In genomic region chr5:149834246-149834855, GRCh38 we compare ENCODE assay signal across 8 cellular contexts.
DNase-seq lines count a peak whose midpoint lies in the region; ATAC-seq and TF ChIP-seq lines count a peak whose summit lies in the region.

No MANE protein-coding gene starts in this region.

- CTCF ChIA-PET in BJ (lab: Yijun Ruan, JAX), result interaction anchor here (0.6 to 18.7 kb wide), 43 partner anchors 8 to 602 kb away, joined by 3 to 363 read pairs (median 4); partner anchors contain the start of gene SLC26A2

- TF ChIP-seq CTCF in BJ (IDR thresholded peaks at IDR 0.05; ENCODE audit: insufficient read depth, low read depth, low read length), result peak; percentile 83

- POLR2A ChIA-PET in BJ (lab: Charles Lee), result interaction anchor here (0.6 kb wide), 1 partner anchor 380 kb away, joined by 3 read pairs; no protein-coding TSS in a partner anchor

- peak; percentile 41 for DNase-seq in BJ (ENCODE audit: low read depth)
- peak; percentile 26 for DNase-seq in GM19240 (ENCODE audit: insufficient read length, low spot score)
- peak; percentile 78 for DNase-seq in NCI-H345 (lab: John Stamatoyannopoulos, UW)
- DNase-seq in activated CD4-positive, CD25-positive, alpha-beta regulatory T cell (lab: John Stamatoyannopoulos, UW), result peak in 3 of 4 experiments; percentile 8 to 19 (median 11)
- peak; percentile 37 for DNase-seq in effector CD4-positive, alpha-beta T cell
- DNase-seq in medulla oblongata (ENCODE audit: extremely low spot score), result peak; percentile 79

- no peak for ATAC-seq in GM21423 (IDR thresholded peaks at IDR 0.05; ENCODE audit: unreplicated experiment)

- H3K36me3 Mint-ChIP-seq in stimulated activated naive CD8-positive, alpha-beta T cell treated with anti-CD3 and anti-CD28 coated beads, Interleukin-15, Interleukin-2, amounts not matched to agents 100 ng/mL and 50 ng/mL, for 24 hours (ENCODE audit: low read depth), result peaks cover 22% of the 10 kb centered on the region

- no peak overlapping the region for H3K4me3 Mint-ChIP-seq in stimulated activated naive CD8-positive, alpha-beta T cell treated with anti-CD3 and anti-CD28 coated beads, Interleukin-15, Interleukin-2, amounts not matched to agents 100 ng/mL and 50 ng/mL, for 24 hours

- H3K27me3 Mint-ChIP-seq in stimulated activated naive CD8-positive, alpha-beta T cell treated with anti-CD3 and anti-CD28 coated beads, Interleukin-15, Interleukin-2, amounts not matched to agents 100 ng/mL and 50 ng/mL, for 24 hours, result no peaks in the 10 kb centered on the region

- peaks cover 1% of the 10 kb centered on the region; the same call in 1 of the 2 replicates for H3K27me3 ChIP-seq in BJ (ENCODE audit: control insufficient read depth, insufficient read depth, low read length)

- H3K4me3 ChIP-seq in BJ (ENCODE audit: low read depth, low read length), result no peak overlapping the region

- H3K27ac Mint-ChIP-seq in stimulated activated naive CD8-positive, alpha-beta T cell treated with anti-CD3 and anti-CD28 coated beads, Interleukin-15, Interleukin-2, amounts not matched to agents 100 ng/mL and 50 ng/mL, for 24 hours, result peak overlapping the region; percentile 75

- H3K9me3 Mint-ChIP-seq in stimulated activated naive CD8-positive, alpha-beta T cell treated with anti-CD3 and anti-CD28 coated beads, Interleukin-15, Interleukin-2, amounts not matched to agents 100 ng/mL and 50 ng/mL, for 24 hours, result no peaks in the 10 kb centered on the region

- no peaks in the 10 kb centered on the region for H3K36me3 ChIP-seq in BJ (ENCODE audit: control insufficient read depth, insufficient read depth, low read length)

- peaks cover 7% of the 10 kb centered on the region for H3K4me1 Mint-ChIP-seq in stimulated activated naive CD8-positive, alpha-beta T cell treated with anti-CD3 and anti-CD28 coated beads, Interleukin-15, Interleukin-2, amounts not matched to agents 100 ng/mL and 50 ng/mL, for 24 hours (ENCODE audit: low read depth)

Comparison
In these comparisons a context has a peak if more than half of its experiments do, and no peak if none do; other contexts are left out.
1. DNase-seq: peak in every context shown above with its lines; median percentile 79 in medulla oblongata; 78 in NCI-H345; 41 in BJ; 37 in effector CD4-positive, alpha-beta T cell; 26 in GM19240; 11 in activated CD4-positive, CD25-positive, alpha-beta regulatory T cell.